In the genomic region with DNA sequence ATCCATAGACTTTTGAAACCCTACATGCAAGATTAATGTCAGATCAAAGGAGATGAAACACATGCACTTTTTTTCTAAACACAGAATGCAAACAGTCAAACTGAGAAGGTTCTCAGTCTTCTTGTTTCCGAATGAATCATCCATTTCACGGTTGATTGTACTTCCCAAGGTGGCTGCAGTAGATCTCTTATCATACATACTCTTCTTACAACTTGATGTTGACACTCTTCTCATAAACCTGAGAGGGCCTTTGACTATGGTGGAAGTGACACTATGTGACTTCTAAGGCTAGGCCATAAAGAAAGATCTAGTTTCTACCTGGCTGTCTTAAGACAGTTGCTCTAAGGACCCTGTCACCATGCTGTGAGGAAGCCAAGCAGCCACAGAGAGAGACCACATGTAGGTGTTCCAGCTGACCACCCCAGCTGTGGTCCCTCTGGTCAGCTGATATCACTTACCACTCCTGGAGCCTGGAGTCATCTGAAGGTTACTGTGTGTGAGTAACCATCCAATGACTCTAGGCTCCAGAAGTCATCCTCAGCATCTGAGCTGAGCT, we compare ENCODE assay signal across 9 cellular contexts.
DNase-seq lines count a peak whose midpoint lies in the region; ATAC-seq, FAIRE-seq and TF ChIP-seq lines count a peak whose summit lies in the region.
"Had no signal": no experiment of that assay in that cellular context is flagged by ENCODE, and none has a peak within 500 bp of the region (broad histone marks: within the 10 kb centered on the region; RNA-seq: fewer than 3 reads in every experiment).

No MANE protein-coding gene starts in this region.

- no peak overlapping the region for H3K4me3 Mint-ChIP-seq in activated naive CD8-positive, alpha-beta T cell treated with anti-CD3 and anti-CD28 coated beads, Interleukin-2, amount 50 U/mL, for 24 hours
- H3K4me3 Mint-ChIP-seq: brain had no signal

- peak; percentile 3 for DNase-seq in activated naive CD8-positive, alpha-beta T cell treated with anti-CD3 and anti-CD28 coated beads, Interleukin-2, amount 50 U/mL, for 24 hours
- DNase-seq in OCI-M2 (lab: John Stamatoyannopoulos, UW; ENCODE audit: unreplicated experiment) (no peak), small intestine (no peak), BE2C (no peak), AML-193 (lab: John Stamatoyannopoulos, UW) (no peak)

- H3K9me3 ChIP-seq in small intestine (ENCODE audit: control insufficient read depth, low read depth): no peaks in the 10 kb centered on the region
- H3K9me3 ChIP-seq in BE2C: no peaks in the 10 kb centered on the region

- H3K27ac ChIP-seq in small intestine (ENCODE audit: low read depth in 1 of 2, low read length in 1 of 2): no peak overlapping the region

- ATAC-seq in GM18502 (IDR thresholded peaks at IDR 0.05; ENCODE audit: poor library complexity, unreplicated experiment) (peak; percentile 97), GM19455 (IDR thresholded peaks at IDR 0.05; ENCODE audit: unreplicated experiment) (peak; percentile 89), HG03064 (IDR thresholded peaks at IDR 0.05; ENCODE audit: low read depth, unreplicated experiment) (peak; percentile 95)
- ATAC-seq in activated naive CD8-positive, alpha-beta T cell treated with anti-CD3 and anti-CD28 coated beads, Interleukin-2, amount 50 U/mL, for 24 hours: peak; percentile 84

- no peaks in the 10 kb centered on the region for H3K27me3 ChIP-seq in small intestine (ENCODE audit: control insufficient read depth in 2 of 2, insufficient read depth in 2 of 2, low read length in 2 of 2)
- no peaks in the 10 kb centered on the region for H3K27me3 ChIP-seq in BE2C

- peaks cover 19% of the 10 kb centered on the region for H3K27me3 Mint-ChIP-seq in activated naive CD8-positive, alpha-beta T cell treated with anti-CD3 and anti-CD28 coated beads, Interleukin-2, amount 50 U/mL, for 24 hours

- no peak for TF ChIP-seq CTCF in BE2C (IDR thresholded peaks at IDR 0.05; ENCODE audit: low read depth, low read length)

- no peak for FAIRE-seq in small intestine (lab: Jason Lieb, UNC)

- WGBS in small intestine, 3 donors: 18 to 67% (median 45%) methylated on average over 2 of the region's 2 CpGs

- H3K4me1 Mint-ChIP-seq in activated naive CD8-positive, alpha-beta T cell treated with anti-CD3 and anti-CD28 coated beads, Interleukin-2, amount 50 U/mL, for 24 hours: peaks cover 7% of the 10 kb centered on the region

- no peak overlapping the region for H3K4me3 ChIP-seq in small intestine (ENCODE audit: low read depth in 1 of 2, low read length in 2 of 2)
- H3K4me3 ChIP-seq in BE2C (ENCODE audit: low read depth, low read length): no peak overlapping the region

- H3K36me3 ChIP-seq in small intestine (ENCODE audit: control insufficient read depth in 2 of 2, insufficient read depth in 2 of 2, low read length in 2 of 2) (no peaks in the 10 kb centered on the region), BE2C (no peaks in the 10 kb centered on the region)

- no peaks in the 10 kb centered on the region for H3K9me3 Mint-ChIP-seq in activated naive CD8-positive, alpha-beta T cell treated with anti-CD3 and anti-CD28 coated beads, Interleukin-2, amount 50 U/mL, for 24 hours
- H3K9me3 Mint-ChIP-seq: brain had no signal

- H3K36me3 Mint-ChIP-seq in activated naive CD8-positive, alpha-beta T cell treated with anti-CD3 and anti-CD28 coated beads, Interleukin-2, amount 50 U/mL, for 24 hours (ENCODE audit: low read depth): no peaks in the 10 kb centered on the region
- H3K36me3 Mint-ChIP-seq: brain had no signal

- peak overlapping the region; percentile 36 for H3K27ac Mint-ChIP-seq in activated naive CD8-positive, alpha-beta T cell treated with anti-CD3 and anti-CD28 coated beads, Interleukin-2, amount 50 U/mL, for 24 hours
- H3K27ac Mint-ChIP-seq: brain had no signal

- H3K4me1 ChIP-seq in small intestine (ENCODE audit: control insufficient read depth in 2 of 2, insufficient read depth in 1 of 2, low read depth in 1 of 2, low read length in 1 of 2) (no peaks in the 10 kb centered on the region), BE2C (no peaks in the 10 kb centered on the region)
